In genomic region chr1:46549697-46550681, GRCh38 we compare ENCODE assay signal across 1 cellular context.
TF ChIP-seq lines count a peak whose summit lies in the region.

No MANE protein-coding gene starts in this region.

TF ChIP-seq in K562, 482 proteins besides CTCF, POLR2A, EP300 and RAD21 (continued from another document):
- TF ChIP-seq, protein P1, sequence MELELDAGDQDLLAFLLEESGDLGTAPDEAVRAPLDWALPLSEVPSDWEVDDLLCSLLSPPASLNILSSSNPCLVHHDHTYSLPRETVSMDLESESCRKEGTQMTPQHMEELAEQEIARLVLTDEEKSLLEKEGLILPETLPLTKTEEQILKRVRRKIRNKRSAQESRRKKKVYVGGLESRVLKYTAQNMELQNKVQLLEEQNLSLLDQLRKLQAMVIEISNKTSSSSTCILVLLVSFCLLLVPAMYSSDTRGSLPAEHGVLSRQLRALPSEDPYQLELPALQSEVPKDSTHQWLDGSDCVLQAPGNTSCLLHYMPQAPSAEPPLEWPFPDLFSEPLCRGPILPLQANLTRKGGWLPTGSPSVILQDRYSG (tag; conservative IDR thresholded peaks at IDR 0.05; ENCODE audit: low read depth): no peak
- TF ChIP-seq MXI1 (IDR thresholded peaks at IDR 0.05; ENCODE audit: low read depth, low read length) (peak; percentile 84), FOXJ3 (CRISPR knock-in tag; IDR thresholded peaks at IDR 0.05) (peak; percentile 87), HIVEP1 (CRISPR knock-in tag; IDR thresholded peaks at IDR 0.05) (no peak), BMI1 (IDR thresholded peaks at IDR 0.05; ENCODE audit: low read length) (peak; percentile 53; the same call in 1 of the 2 replicates)
TF ChIP-seq in K562: peak in this region for 6.
